15 cellular contexts compared by ENCODE assay signal in the genomic region with DNA sequence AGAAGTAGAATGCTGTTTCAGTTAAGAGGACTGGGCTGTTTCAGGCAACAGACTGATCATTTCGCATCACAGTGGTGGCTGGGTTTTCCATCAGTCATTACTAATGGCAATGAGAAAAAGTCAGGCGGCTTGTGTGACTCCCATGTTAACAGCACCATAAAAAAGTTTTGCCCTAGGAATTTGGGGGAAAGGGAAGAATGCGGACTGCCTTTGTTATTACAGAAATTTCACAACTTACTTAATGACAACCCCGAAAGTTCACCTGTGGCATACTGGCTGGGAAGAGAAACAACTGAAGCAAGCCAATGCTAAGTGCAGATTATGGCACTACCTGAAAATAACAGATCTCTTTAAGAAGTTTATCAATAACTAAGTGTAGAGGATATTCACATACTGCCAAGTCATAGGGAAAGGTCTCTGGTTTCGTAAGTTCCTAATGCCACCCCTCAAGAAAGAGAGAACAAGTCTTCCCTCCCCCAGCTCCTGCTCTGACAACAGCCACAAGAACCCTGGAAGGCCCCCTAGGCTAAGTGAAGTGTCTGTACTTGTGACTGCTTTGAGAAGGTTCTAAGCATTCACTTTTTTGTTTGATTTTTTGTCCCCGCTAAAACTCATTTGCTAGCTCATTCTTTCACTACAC. TPM values are rescaled to one million over a fixed set of nuclear protein-coding genes. Genes with fewer than 3 reads are reported as not detected.
DNase-seq lines count a peak whose midpoint lies in the region; ATAC-seq and TF ChIP-seq lines count a peak whose summit lies in the region.
"Had no signal": no experiment of that assay in that cellular context is flagged by ENCODE, and none has a peak within 500 bp of the region (broad histone marks: within the 10 kb centered on the region; RNA-seq: fewer than 3 reads in every experiment).

No MANE protein-coding gene starts in this region.

- TF ChIP-seq CTCF in CD14-positive monocyte (IDR thresholded peaks at IDR 0.05) (no peak), SK-N-SH (IDR thresholded peaks at IDR 0.05) (no peak), left lung (IDR thresholded peaks at IDR 0.05) (no peak)

- H3K9me2 ChIP-seq in SK-N-SH, result no peaks in the 10 kb centered on the region

- CTCF ChIA-PET in SK-N-SH (lab: Yijun Ruan, JAX), result no interaction called here

- H2AFZ ChIP-seq in SK-N-SH (ENCODE audit: low read depth), result no peak overlapping the region

- WGBS in SK-N-SH (ENCODE audit: low lambda C conversion rate), result 98% methylated on average over 6 of the region's 6 CpGs

- ATAC-seq in GM21423 (IDR thresholded peaks at IDR 0.05; ENCODE audit: unreplicated experiment) (peak; percentile 74), HG03108 (IDR thresholded peaks at IDR 0.05; ENCODE audit: unreplicated experiment) (peak; percentile 60), sciatic nerve (no peak), left lung (no peak)
- ATAC-seq: activated CD8-positive, alpha-beta T cell treated with anti-CD3 and anti-CD28 coated beads for 36 hours; left ventricle myocardium superior had no signal

- H3K27me3 ChIP-seq in SK-N-SH (ENCODE audit: insufficient read depth) (no peaks in the 10 kb centered on the region), left lung (no peaks in the 10 kb centered on the region)
- H3K27me3 ChIP-seq: tibial nerve had no signal

- H3K36me3 ChIP-seq in SK-N-SH (replicated peaks in 1 of 2; ENCODE audit: control insufficient read depth in 1 of 2, insufficient read depth in 2 of 2, low read length in 1 of 2), result peaks cover 45 to 69% of the 10 kb centered on the region in 2 experiments
- H3K36me3 ChIP-seq in left lung, result peaks cover 0 to 90% of the 10 kb centered on the region in 2 donors

- H3K4me3 ChIP-seq in SK-N-SH (ENCODE audit: low read depth in 2 of 2, low read length in 1 of 2), result no peak overlapping the region
- H3K4me3 ChIP-seq in left lung, result no peak overlapping the region
- H3K4me3 ChIP-seq: tibial nerve had no signal

- intact Hi-C loops in CD14-positive monocyte (cut with micrococcal nuclease) (no loop called here), sciatic nerve (cut with DNase I) (no loop called here), left lung (cut with DNase I) (no loop called here)

- DNase-seq in CD14-positive monocyte (ENCODE audit: low spot score) (no peak), NOMO-1 treated with dmso at 0.1 percent for 144 hours (lab: John Stamatoyannopoulos, UW; ENCODE audit: unreplicated experiment) (peak; percentile 31), SK-N-SH (no peak), AG08395 (ENCODE audit: low spot score) (no peak), sciatic nerve (ENCODE audit: low spot score) (no peak), left lung (no peak)
- DNase-seq: activated CD8-positive, alpha-beta T cell treated with anti-CD3 and anti-CD28 coated beads for 36 hours; activated gamma-delta T cell; Calu3; left ventricle myocardium superior; NCI-H2107; T-helper 9 cell had no signal

- POLR2A ChIA-PET in SK-N-SH (lab: Yijun Ruan, JAX), result no interaction called here

- no peaks in the 10 kb centered on the region for H3K79me2 ChIP-seq in SK-N-SH (ENCODE audit: insufficient read depth)

- no peaks in the 10 kb centered on the region; the same call in 1 of the 2 replicates for H3K9me3 ChIP-seq in SK-N-SH
- H3K9me3 ChIP-seq in left lung, result no peaks in the 10 kb centered on the region
- H3K9me3 ChIP-seq: tibial nerve had no signal

- no peaks in the 10 kb centered on the region for H4K20me1 ChIP-seq in SK-N-SH (ENCODE audit: insufficient read depth)

- peak overlapping the region; percentile 34 to 89 (median 74) for H3K27ac Mint-ChIP-seq in CD14-positive monocyte
- H3K27ac Mint-ChIP-seq: activated CD8-positive, alpha-beta T cell treated with anti-CD3 and anti-CD28 coated beads for 36 hours had no signal

- no peak overlapping the region for H3K9ac ChIP-seq in SK-N-SH

- H3K4me1 ChIP-seq in SK-N-SH (ENCODE audit: control insufficient read depth in 1 of 2, insufficient read depth in 2 of 2, low read depth in 1 of 2, low read length in 1 of 2) (no peaks in the 10 kb centered on the region), left lung (no peaks in the 10 kb centered on the region)
- H3K4me1 ChIP-seq: tibial nerve had no signal

- peaks cover 76 to 78% of the 10 kb centered on the region in 2 donors for H3K36me3 Mint-ChIP-seq in CD14-positive monocyte

- TF ChIP-seq EP300 in SK-N-SH (IDR thresholded peaks at IDR 0.05; ENCODE audit: borderline replicate concordance in 1 of 2, low read depth in 1 of 2, low read length in 1 of 2), result no peak

- no peaks in the 10 kb centered on the region for H3F3A ChIP-seq in SK-N-SH (replicated peaks; ENCODE audit: insufficient read depth)

- H3K27ac ChIP-seq in SK-N-SH (ENCODE audit: low read depth in 2 of 2, low read length in 1 of 2) (no peak overlapping the region), left lung (no peak overlapping the region)

- H3K27me3 Mint-ChIP-seq in CD14-positive monocyte (ENCODE audit: low read depth in 3 of 3), result peaks cover 0 to 4% (median 0%) of the 10 kb centered on the region in 3 donors
- H3K27me3 Mint-ChIP-seq: activated CD8-positive, alpha-beta T cell treated with anti-CD3 and anti-CD28 coated beads for 36 hours had no signal

- no peak for TF ChIP-seq RAD21 in SK-N-SH (IDR thresholded peaks at IDR 0.05; ENCODE audit: low read length)

- H3K4me1 Mint-ChIP-seq in CD14-positive monocyte, result peaks cover 25% of the 10 kb centered on the region

- H3K4me2 ChIP-seq in SK-N-SH, result no peak overlapping the region

- no peaks in the 10 kb centered on the region for H3K9me3 Mint-ChIP-seq in CD14-positive monocyte
- H3K9me3 Mint-ChIP-seq: activated CD8-positive, alpha-beta T cell treated with anti-CD3 and anti-CD28 coated beads for 36 hours had no signal

- H3K4me3 Mint-ChIP-seq in CD14-positive monocyte, result no peak overlapping the region
- H3K4me3 Mint-ChIP-seq: activated CD8-positive, alpha-beta T cell treated with anti-CD3 and anti-CD28 coated beads for 36 hours had no signal

TF ChIP-seq in SK-N-SH, 30 proteins besides CTCF, POLR2A, EP300 and RAD21:
- TF ChIP-seq GATA2 (CRISPR knock-in tag; IDR thresholded peaks at IDR 0.05) (no peak), TCF12 (IDR thresholded peaks at IDR 0.05) (no peak), TEAD4 (IDR thresholded peaks at IDR 0.05; ENCODE audit: borderline replicate concordance, insufficient read depth) (no peak), JUND (IDR thresholded peaks at IDR 0.05) (no peak), ELF1 (IDR thresholded peaks at IDR 0.05) (no peak), RFX5 (IDR thresholded peaks at IDR 0.05; ENCODE audit: low read length) (no peak), CHD2 (IDR thresholded peaks at IDR 0.05; ENCODE audit: low read length, partially characterized antibody) (no peak), SIN3A (IDR thresholded peaks at IDR 0.05; ENCODE audit: borderline replicate concordance, low read depth, low read length) (no peak)

RNA-seq across cellular contexts. Expression of gene AP1S3, which starts 40.5 kb away (rescaled TPM):
- 1 to 10 TPM in 1 of 2 donors, under 1 TPM in 1; 0.81 to 1.3 TPM for polyA plus RNA-seq in CD14-positive monocyte
- 4.8 and 6.1 TPM in 2 replicates for polyA plus RNA-seq in SK-N-SH (2012; rRNA removed)
- 7.2 and 7.7 TPM in 2 replicates for polyA plus RNA-seq in SK-N-SH (2012; cell fraction: cytosol; rRNA removed)
- 1.6 and 4.1 TPM in 2 replicates for polyA plus RNA-seq in SK-N-SH (2012; cell fraction: nucleus; rRNA removed)
- total RNA-seq in sciatic nerve, result 5.8 TPM
- total RNA-seq in left lung, result 10 to 100 TPM; 21.8 to 23.4 TPM

Comparison
In these comparisons a context has a peak if more than half of its experiments do, and no peak if none do; other contexts are left out.
1. ATAC-seq: peak in GM21423 (single experiment) and HG03108 (single experiment); none in sciatic nerve (single experiment) and left lung (single experiment).